ENCODE assay signal across 15 cellular contexts in genomic region chr17:39177256-39177655, GRCh38. TPM values are rescaled to one million over a fixed set of nuclear protein-coding genes. Genes with fewer than 3 reads are reported as not detected.
DNase-seq lines count a peak whose midpoint lies in the region; ATAC-seq, FAIRE-seq and TF ChIP-seq lines count a peak whose summit lies in the region.
"Had no signal": no experiment of that assay in that cellular context is flagged by ENCODE, and none has a peak within 500 bp of the region (broad histone marks: within the 10 kb centered on the region; RNA-seq: fewer than 3 reads in every experiment).

No MANE protein-coding gene starts in this region.

- no peaks in the 10 kb centered on the region; the same call in 1 of the 2 replicates for H4K20me1 ChIP-seq in HepG2 (ENCODE audit: insufficient read depth, low read length)

- no TSS peak for BruUV-seq in HepG2 (replicated peaks; lab: Mats Ljungman, UMichigan)

- H3K27me3 Mint-ChIP-seq in activated CD4-positive, alpha-beta T cell treated with anti-CD3 and anti-CD28 coated beads, Interleukin-2, amount 10 ng/mL, durations not matched to agents 7 days and 5 days: no peaks in the 10 kb centered on the region
- no peaks in the 10 kb centered on the region for H3K27me3 Mint-ChIP-seq in activated T-helper 17 cell treated with anti-CD3 and anti-CD28 coated beads, Interleukin-2, amount 50 U/mL, for 72 hours
- H3K27me3 Mint-ChIP-seq in nephron progenitor cell (ENCODE audit: low read depth, poor library complexity): peaks cover 1% of the 10 kb centered on the region

- no peaks in the 10 kb centered on the region for H3K36me3 ChIP-seq in HepG2 (replicated peaks in 1 of 2; ENCODE audit: control insufficient read depth in 1 of 2, insufficient read depth in 2 of 2, low read length in 2 of 2)
- H3K36me3 ChIP-seq: breast epithelium had no signal

- H3K27me3 ChIP-seq in HepG2 (ENCODE audit: control insufficient read depth in 1 of 2, insufficient read depth in 2 of 2, low read length in 2 of 2): no peaks in the 10 kb centered on the region
- H3K27me3 ChIP-seq: breast epithelium had no signal

- TF ChIP-seq POLR2A in HepG2 (IDR thresholded peaks at IDR 0.05; ENCODE audit: insufficient read depth in 1 of 2, low read depth in 2 of 2, low read length in 2 of 2): no peak

- no peak overlapping the region for H3K4me3 ChIP-seq in HepG2 (replicated peaks in 1 of 3; ENCODE audit: insufficient read depth in 1 of 3, low read depth in 2 of 3, low read length in 3 of 3)
- H3K4me3 ChIP-seq: breast epithelium had no signal

- 94% methylated on average over 12 of the region's 12 CpGs for WGBS in HepG2 (ENCODE audit: low lambda C conversion rate)

- H3K9me3 ChIP-seq in HepG2 (ENCODE audit: low read length): no peaks in the 10 kb centered on the region
- H3K9me3 ChIP-seq: breast epithelium had no signal

- no peaks in the 10 kb centered on the region for H3K79me2 ChIP-seq in HepG2 (ENCODE audit: insufficient read depth, low read length)

- no peaks in the 10 kb centered on the region for H3K9me3 Mint-ChIP-seq in activated CD4-positive, alpha-beta T cell treated with anti-CD3 and anti-CD28 coated beads, Interleukin-2, amount 10 ng/mL, durations not matched to agents 7 days and 5 days
- H3K9me3 Mint-ChIP-seq in activated T-helper 17 cell treated with anti-CD3 and anti-CD28 coated beads, Interleukin-2, amount 50 U/mL, for 72 hours: no peaks in the 10 kb centered on the region
- no peaks in the 10 kb centered on the region for H3K9me3 Mint-ChIP-seq in nephron progenitor cell

- no peak for TF ChIP-seq CTCF in nephron progenitor cell (IDR thresholded peaks at IDR 0.05)
- TF ChIP-seq CTCF in HepG2 (CRISPR knock-in tag; IDR thresholded peaks at IDR 0.05): no peak
- no peak for TF ChIP-seq CTCF in D721Med (IDR thresholded peaks at IDR 0.05; ENCODE audit: insufficient read depth, missing control alignments)

- FAIRE-seq in HepG2 (lab: Jason Lieb, UNC) (no peak), D721Med (lab: Jason Lieb, UNC) (no peak)
- FAIRE-seq: TTC549 had no signal

- intact Hi-C loops in HepG2 (cut with micrococcal nuclease; ENCODE audit: unreplicated experiment): no loop called here

- no peaks in the 10 kb centered on the region for H3K4me1 ChIP-seq in HepG2 (ENCODE audit: insufficient read depth, low read length)
- H3K4me1 ChIP-seq: breast epithelium had no signal

- ATAC-seq in activated T-helper 17 cell treated with anti-CD3 and anti-CD28 coated beads, Interleukin-2, amount 50 U/mL, for 72 hours (replicated peaks): peak; percentile 23
- ATAC-seq in HepG2: no peak

- peak; percentile 39 for DNase-seq in activated CD4-positive, alpha-beta T cell treated with anti-CD3 and anti-CD28 coated beads for 48 hours
- DNase-seq in activated CD4-positive, alpha-beta T cell treated with anti-CD3 and anti-CD28 coated beads, Interleukin-2, amount 10 ng/mL, durations not matched to agents 7 days and 5 days: no peak
- peak; percentile 25 for DNase-seq in nephron progenitor cell
- DNase-seq in HepG2 (ENCODE audit: low spot score): no peak
- DNase-seq in central memory CD4-positive, alpha-beta T cell: no peak
- no peak for DNase-seq in D721Med (ENCODE audit: insufficient read length, low spot score)
- DNase-seq: activated naive CD4-positive, alpha-beta T cell treated with anti-CD3 and anti-CD28 coated beads, Interleukin-2, amount 50 U/mL, for 16 hours; kidney glomerular epithelial cell; NCI-H1436 treated with DMSO at 0.1 percent for 48 hours; SIG-M5 had no signal

- in situ Hi-C loops in HepG2 (cut with HindIII; ENCODE audit: extremely low pct_ligation_motif_present, low pct_unique_long_range_greater_than_20kb): no loop called here

- TF ChIP-seq EP300 in Ishikawa (IDR thresholded peaks at IDR 0.05; ENCODE audit: borderline replicate concordance) (no peak), HepG2 (IDR thresholded peaks at IDR 0.05; ENCODE audit: low read depth in 2 of 2, low read length in 2 of 2) (no peak), HepG2 (CRISPR knock-in tag; IDR thresholded peaks at IDR 0.05; ENCODE audit: borderline replicate concordance) (no peak)

- H2AFZ ChIP-seq in HepG2 (ENCODE audit: low read length): no peak overlapping the region

- CTCF ChIA-PET in activated CD4-positive, alpha-beta T cell treated with anti-CD3 and anti-CD28 coated beads, Interleukin-2, amount 10 ng/mL, durations not matched to agents 7 days and 5 days (lab: Charles Lee): interaction anchor here (6.7 kb wide), 1 partner anchor 12 kb away, joined by 70 read pairs; the partner anchor contains the start of gene ARL5C
- CTCF ChIA-PET in HepG2 (lab: Yijun Ruan, JAX; ENCODE audit: low intra/inter-chr PET ratio, low total read pairs): no interaction called here

- no peak overlapping the region for H3K4me3 Mint-ChIP-seq in activated CD4-positive, alpha-beta T cell treated with anti-CD3 and anti-CD28 coated beads, Interleukin-2, amount 10 ng/mL, durations not matched to agents 7 days and 5 days
- H3K4me3 Mint-ChIP-seq in activated T-helper 17 cell treated with anti-CD3 and anti-CD28 coated beads, Interleukin-2, amount 50 U/mL, for 72 hours: no peak overlapping the region
- no peak overlapping the region for H3K4me3 Mint-ChIP-seq in nephron progenitor cell

- peaks cover 15% of the 10 kb centered on the region for H3K36me3 Mint-ChIP-seq in activated CD4-positive, alpha-beta T cell treated with anti-CD3 and anti-CD28 coated beads, Interleukin-2, amount 10 ng/mL, durations not matched to agents 7 days and 5 days (ENCODE audit: low read depth)
- peaks cover 47% of the 10 kb centered on the region for H3K36me3 Mint-ChIP-seq in activated T-helper 17 cell treated with anti-CD3 and anti-CD28 coated beads, Interleukin-2, amount 50 U/mL, for 72 hours (ENCODE audit: low read depth)
- H3K36me3 Mint-ChIP-seq in nephron progenitor cell (ENCODE audit: low read depth): peaks cover 25% of the 10 kb centered on the region

- no peak overlapping the region for H3K27ac Mint-ChIP-seq in activated CD4-positive, alpha-beta T cell treated with anti-CD3 and anti-CD28 coated beads, Interleukin-2, amount 10 ng/mL, durations not matched to agents 7 days and 5 days
- no peak overlapping the region for H3K27ac Mint-ChIP-seq in activated T-helper 17 cell treated with anti-CD3 and anti-CD28 coated beads, Interleukin-2, amount 50 U/mL, for 72 hours
- no peak overlapping the region for H3K27ac Mint-ChIP-seq in nephron progenitor cell

- no peak overlapping the region for H3K4me2 ChIP-seq in HepG2 (ENCODE audit: low read depth, low read length)

- TF ChIP-seq RAD21 in Ishikawa (IDR thresholded peaks at IDR 0.05; ENCODE audit: low read depth) (no peak), HepG2 (CRISPR knock-in tag; IDR thresholded peaks at IDR 0.05) (no peak)

- H3K27ac ChIP-seq in HepG2 (ENCODE audit: extremely low read length, insufficient read depth, low read length): no peak overlapping the region
- H3K27ac ChIP-seq: breast epithelium had no signal

- POLR2A ChIA-PET in activated CD4-positive, alpha-beta T cell treated with anti-CD3 and anti-CD28 coated beads, Interleukin-2, amount 10 ng/mL, durations not matched to agents 7 days and 5 days (lab: Charles Lee): no interaction called here
- POLR2A ChIA-PET in HepG2 (lab: Yijun Ruan, JAX): no interaction called here

- no peak overlapping the region for H3K9ac ChIP-seq in HepG2 (ENCODE audit: insufficient read depth, low read depth, low read length)

- peaks cover 19% of the 10 kb centered on the region for H3K4me1 Mint-ChIP-seq in activated CD4-positive, alpha-beta T cell treated with anti-CD3 and anti-CD28 coated beads, Interleukin-2, amount 10 ng/mL, durations not matched to agents 7 days and 5 days
- peaks cover 8% of the 10 kb centered on the region for H3K4me1 Mint-ChIP-seq in activated T-helper 17 cell treated with anti-CD3 and anti-CD28 coated beads, Interleukin-2, amount 50 U/mL, for 72 hours
- H3K4me1 Mint-ChIP-seq in nephron progenitor cell: peaks cover 16% of the 10 kb centered on the region

RNA-seq across cellular contexts. Expression of gene ARL5C, which starts 11.3 kb away (rescaled TPM):
- under 1 TPM in 1 of 2 experiments, not detected in 1; 0.15 TPM for total RNA-seq in activated CD4-positive, alpha-beta T cell treated with anti-CD3 and anti-CD28 coated beads, Interleukin-2, amount 10 ng/mL, durations not matched to agents 7 days and 5 days
- total RNA-seq in activated T-helper 17 cell treated with anti-CD3 and anti-CD28 coated beads, Interleukin-2, amount 50 U/mL, for 72 hours: not detected
- total RNA-seq in HepG2 (2016; rRNA removed; fragmentation: Illumina TruSeq; extraction: Trizol): not detected in 2 replicates
- not detected in 2 replicates for total RNA-seq in HepG2 (2016; cell fraction: cytosol; rRNA removed; fragmentation: Illumina TruSeq; extraction: Trizol; ENCODE audit: low read depth)
- total RNA-seq in HepG2 (2016; cell fraction: insoluble cytoplasmic fraction; rRNA removed; fragmentation: Illumina TruSeq; extraction: Trizol): not detected in 2 replicates
- not detected in 2 replicates for total RNA-seq in HepG2 (2016; cell fraction: membrane; rRNA removed; fragmentation: Illumina TruSeq; extraction: Trizol)
- total RNA-seq in HepG2 (2016; cell fraction: nucleus; rRNA removed; fragmentation: Illumina TruSeq; extraction: Trizol): not detected in 2 replicates
- polyA plus RNA-seq in HepG2 (2011; rRNA removed): not detected in 2 replicates
- polyA plus RNA-seq in HepG2 (2011; cell fraction: cytosol; rRNA removed): not detected in 2 replicates
- polyA plus RNA-seq in HepG2 (2011; cell fraction: nucleus; rRNA removed): not detected in 2 replicates
- not detected in 2 replicates for polyA plus RNA-seq in HepG2 (2012)
- not detected in 2 replicates for polyA plus RNA-seq in HepG2 (2016; cell fraction: cytosol; fragmentation: Illumina TruSeq; extraction: Trizol; ENCODE audit: low read depth)
- polyA plus RNA-seq in HepG2 (2016; cell fraction: insoluble cytoplasmic fraction; fragmentation: Illumina TruSeq; extraction: Trizol; ENCODE audit: low read depth): not detected in 2 replicates
- not detected in 2 replicates for polyA plus RNA-seq in HepG2 (2016; cell fraction: membrane; fragmentation: Illumina TruSeq; extraction: Trizol; ENCODE audit: low read depth)
- not detected in 2 replicates for polyA plus RNA-seq in HepG2 (2016; cell fraction: nucleus; fragmentation: Illumina TruSeq; extraction: Trizol; ENCODE audit: insufficient read depth, low read depth)
- 0.09 TPM in 1 of 2 replicates, not detected in the other for polyA minus RNA-seq in HepG2 (2011; rRNA and poly(A)+ RNA removed; ENCODE audit: low replicate concordance)
- polyA minus RNA-seq in HepG2 (2011; cell fraction: cytosol; rRNA and poly(A)+ RNA removed): not detected in 2 replicates
- polyA minus RNA-seq in HepG2 (2011; cell fraction: nucleus; rRNA and poly(A)+ RNA removed): not detected in 2 replicates
- total RNA-seq: breast epithelium, posterior vena cava had no signal

RNA-seq across cellular contexts. Expression of gene CACNB1, which starts 20.2 kb away (rescaled TPM):
- total RNA-seq in activated CD4-positive, alpha-beta T cell treated with anti-CD3 and anti-CD28 coated beads, Interleukin-2, amount 10 ng/mL, durations not matched to agents 7 days and 5 days: 10 to 100 TPM; 14.8 to 18.3 TPM
- total RNA-seq in activated T-helper 17 cell treated with anti-CD3 and anti-CD28 coated beads, Interleukin-2, amount 50 U/mL, for 72 hours: 10 to 100 TPM; 22.6 to 24.2 TPM
- total RNA-seq in HepG2 (2016; rRNA removed; fragmentation: Illumina TruSeq; extraction: Trizol): 0.60 and 0.75 TPM in 2 replicates
- total RNA-seq in HepG2 (2016; cell fraction: cytosol; rRNA removed; fragmentation: Illumina TruSeq; extraction: Trizol; ENCODE audit: low read depth): 0.26 and 0.71 TPM in 2 replicates
- total RNA-seq in HepG2 (2016; cell fraction: insoluble cytoplasmic fraction; rRNA removed; fragmentation: Illumina TruSeq; extraction: Trizol): 0.19 and 0.84 TPM in 2 replicates
- 0.34 and 0.48 TPM in 2 replicates for total RNA-seq in HepG2 (2016; cell fraction: membrane; rRNA removed; fragmentation: Illumina TruSeq; extraction: Trizol)
- 1.8 TPM in 2 replicates for total RNA-seq in HepG2 (2016; cell fraction: nucleus; rRNA removed; fragmentation: Illumina TruSeq; extraction: Trizol)
- polyA plus RNA-seq in HepG2 (2011; rRNA removed): 1.5 and 2.9 TPM in 2 replicates
- polyA plus RNA-seq in HepG2 (2011; cell fraction: cytosol; rRNA removed): 0.50 and 0.51 TPM in 2 replicates
- 8.4 and 12.2 TPM in 2 replicates for polyA plus RNA-seq in HepG2 (2011; cell fraction: nucleus; rRNA removed)
- polyA plus RNA-seq in HepG2 (2012): 1.3 and 1.5 TPM in 2 replicates
- polyA plus RNA-seq in HepG2 (2016; cell fraction: cytosol; fragmentation: Illumina TruSeq; extraction: Trizol; ENCODE audit: low read depth): 0.28 and 0.34 TPM in 2 replicates
- polyA plus RNA-seq in HepG2 (2016; cell fraction: insoluble cytoplasmic fraction; fragmentation: Illumina TruSeq; extraction: Trizol; ENCODE audit: low read depth): 0.47 and 0.96 TPM in 2 replicates
- polyA plus RNA-seq in HepG2 (2016; cell fraction: membrane; fragmentation: Illumina TruSeq; extraction: Trizol; ENCODE audit: low read depth): 0.38 and 0.40 TPM in 2 replicates
- 4.7 and 7.2 TPM in 2 replicates for polyA plus RNA-seq in HepG2 (2016; cell fraction: nucleus; fragmentation: Illumina TruSeq; extraction: Trizol; ENCODE audit: insufficient read depth, low read depth)
- 4.4 and 8.5 TPM in 2 replicates for polyA minus RNA-seq in HepG2 (2011; rRNA and poly(A)+ RNA removed; ENCODE audit: low replicate concordance)
- polyA minus RNA-seq in HepG2 (2011; cell fraction: cytosol; rRNA and poly(A)+ RNA removed): 0.40 and 1.3 TPM in 2 replicates
- polyA minus RNA-seq in HepG2 (2011; cell fraction: nucleus; rRNA and poly(A)+ RNA removed): 3.0 and 5.8 TPM in 2 replicates

RNA-seq across cellular contexts. Expression of gene RPL19, which starts 22.8 kb away (rescaled TPM):
- 1,000 to 10,000 TPM; 1,832 to 1,924 TPM for total RNA-seq in activated CD4-positive, alpha-beta T cell treated with anti-CD3 and anti-CD28 coated beads, Interleukin-2, amount 10 ng/mL, durations not matched to agents 7 days and 5 days
- 1,000 to 10,000 TPM; 2,432 to 2,485 TPM for total RNA-seq in activated T-helper 17 cell treated with anti-CD3 and anti-CD28 coated beads, Interleukin-2, amount 50 U/mL, for 72 hours
- total RNA-seq in HepG2 (2016; rRNA removed; fragmentation: Illumina TruSeq; extraction: Trizol): 2,768 and 3,257 TPM in 2 replicates
- total RNA-seq in HepG2 (2016; cell fraction: cytosol; rRNA removed; fragmentation: Illumina TruSeq; extraction: Trizol; ENCODE audit: low read depth): 3,353 and 3,708 TPM in 2 replicates
- 2,694 and 3,334 TPM in 2 replicates for total RNA-seq in HepG2 (2016; cell fraction: insoluble cytoplasmic fraction; rRNA removed; fragmentation: Illumina TruSeq; extraction: Trizol)
- 5,175 and 5,294 TPM in 2 replicates for total RNA-seq in HepG2 (2016; cell fraction: membrane; rRNA removed; fragmentation: Illumina TruSeq; extraction: Trizol)
- 990 and 1,076 TPM in 2 replicates for total RNA-seq in HepG2 (2016; cell fraction: nucleus; rRNA removed; fragmentation: Illumina TruSeq; extraction: Trizol)
- 2,522 and 2,554 TPM in 2 replicates for polyA plus RNA-seq in HepG2 (2011; rRNA removed)
- polyA plus RNA-seq in HepG2 (2011; cell fraction: cytosol; rRNA removed): 3,383 and 3,728 TPM in 2 replicates
- polyA plus RNA-seq in HepG2 (2011; cell fraction: nucleus; rRNA removed): 768 and 1,029 TPM in 2 replicates
- 2,340 and 2,506 TPM in 2 replicates for polyA plus RNA-seq in HepG2 (2012)
- 5,160 and 5,701 TPM in 2 replicates for polyA plus RNA-seq in HepG2 (2016; cell fraction: cytosol; fragmentation: Illumina TruSeq; extraction: Trizol; ENCODE audit: low read depth)
- polyA plus RNA-seq in HepG2 (2016; cell fraction: insoluble cytoplasmic fraction; fragmentation: Illumina TruSeq; extraction: Trizol; ENCODE audit: low read depth): 4,287 and 4,430 TPM in 2 replicates
- polyA plus RNA-seq in HepG2 (2016; cell fraction: membrane; fragmentation: Illumina TruSeq; extraction: Trizol; ENCODE audit: low read depth): 6,675 and 6,831 TPM in 2 replicates
- 2,116 and 2,174 TPM in 2 replicates for polyA plus RNA-seq in HepG2 (2016; cell fraction: nucleus; fragmentation: Illumina TruSeq; extraction: Trizol; ENCODE audit: insufficient read depth, low read depth)
- polyA minus RNA-seq in HepG2 (2011; rRNA and poly(A)+ RNA removed; ENCODE audit: low replicate concordance): 413 and 602 TPM in 2 replicates
- 764 and 846 TPM in 2 replicates for polyA minus RNA-seq in HepG2 (2011; cell fraction: cytosol; rRNA and poly(A)+ RNA removed)
- 184 and 212 TPM in 2 replicates for polyA minus RNA-seq in HepG2 (2011; cell fraction: nucleus; rRNA and poly(A)+ RNA removed)

RNA-seq across cellular contexts. Expression of gene PLXDC1, which starts 25.8 kb away (rescaled TPM):
- 1 to 10 TPM; 6.0 to 6.3 TPM for total RNA-seq in activated CD4-positive, alpha-beta T cell treated with anti-CD3 and anti-CD28 coated beads, Interleukin-2, amount 10 ng/mL, durations not matched to agents 7 days and 5 days
- total RNA-seq in activated T-helper 17 cell treated with anti-CD3 and anti-CD28 coated beads, Interleukin-2, amount 50 U/mL, for 72 hours: 1 to 10 TPM in 1 of 2 donors, under 1 TPM in 1; 0.41 to 2.1 TPM
- not detected in 2 replicates for total RNA-seq in HepG2 (2016; rRNA removed; fragmentation: Illumina TruSeq; extraction: Trizol)
- total RNA-seq in HepG2 (2016; cell fraction: cytosol; rRNA removed; fragmentation: Illumina TruSeq; extraction: Trizol; ENCODE audit: low read depth): not detected in 2 replicates
- not detected in 2 replicates for total RNA-seq in HepG2 (2016; cell fraction: insoluble cytoplasmic fraction; rRNA removed; fragmentation: Illumina TruSeq; extraction: Trizol)
- total RNA-seq in HepG2 (2016; cell fraction: membrane; rRNA removed; fragmentation: Illumina TruSeq; extraction: Trizol): not detected in 2 replicates
- not detected in 2 replicates for total RNA-seq in HepG2 (2016; cell fraction: nucleus; rRNA removed; fragmentation: Illumina TruSeq; extraction: Trizol)
- not detected in 2 replicates for polyA plus RNA-seq in HepG2 (2011; rRNA removed)
- not detected in 2 replicates for polyA plus RNA-seq in HepG2 (2011; cell fraction: cytosol; rRNA removed)
- polyA plus RNA-seq in HepG2 (2011; cell fraction: nucleus; rRNA removed): not detected in 2 replicates
- polyA plus RNA-seq in HepG2 (2012): not detected in 2 replicates
- polyA plus RNA-seq in HepG2 (2016; cell fraction: cytosol; fragmentation: Illumina TruSeq; extraction: Trizol; ENCODE audit: low read depth): not detected in 2 replicates
- polyA plus RNA-seq in HepG2 (2016; cell fraction: insoluble cytoplasmic fraction; fragmentation: Illumina TruSeq; extraction: Trizol; ENCODE audit: low read depth): not detected in 2 replicates
- not detected in 2 replicates for polyA plus RNA-seq in HepG2 (2016; cell fraction: membrane; fragmentation: Illumina TruSeq; extraction: Trizol; ENCODE audit: low read depth)
- polyA plus RNA-seq in HepG2 (2016; cell fraction: nucleus; fragmentation: Illumina TruSeq; extraction: Trizol; ENCODE audit: insufficient read depth, low read depth): not detected in 2 replicates
- 0.44 TPM in 1 of 2 replicates, not detected in the other for polyA minus RNA-seq in HepG2 (2011; rRNA and poly(A)+ RNA removed; ENCODE audit: low replicate concordance)
- not detected in 2 replicates for polyA minus RNA-seq in HepG2 (2011; cell fraction: cytosol; rRNA and poly(A)+ RNA removed)
- not detected in 2 replicates for polyA minus RNA-seq in HepG2 (2011; cell fraction: nucleus; rRNA and poly(A)+ RNA removed)

RNA-seq across cellular contexts. Expression of gene STAC2, which starts 48.5 kb away (rescaled TPM):
- not detected for total RNA-seq in activated CD4-positive, alpha-beta T cell treated with anti-CD3 and anti-CD28 coated beads, Interleukin-2, amount 10 ng/mL, durations not matched to agents 7 days and 5 days
- not detected for total RNA-seq in activated T-helper 17 cell treated with anti-CD3 and anti-CD28 coated beads, Interleukin-2, amount 50 U/mL, for 72 hours
- not detected in 2 replicates for total RNA-seq in HepG2 (2016; rRNA removed; fragmentation: Illumina TruSeq; extraction: Trizol)
- total RNA-seq in HepG2 (2016; cell fraction: cytosol; rRNA removed; fragmentation: Illumina TruSeq; extraction: Trizol; ENCODE audit: low read depth): not detected in 2 replicates
- not detected in 2 replicates for total RNA-seq in HepG2 (2016; cell fraction: insoluble cytoplasmic fraction; rRNA removed; fragmentation: Illumina TruSeq; extraction: Trizol)
- not detected in 2 replicates for total RNA-seq in HepG2 (2016; cell fraction: membrane; rRNA removed; fragmentation: Illumina TruSeq; extraction: Trizol)
- not detected in 2 replicates for total RNA-seq in HepG2 (2016; cell fraction: nucleus; rRNA removed; fragmentation: Illumina TruSeq; extraction: Trizol)
- polyA plus RNA-seq in HepG2 (2011; rRNA removed): not detected in 2 replicates
- polyA plus RNA-seq in HepG2 (2011; cell fraction: cytosol; rRNA removed): not detected in 2 replicates
- not detected in 2 replicates for polyA plus RNA-seq in HepG2 (2011; cell fraction: nucleus; rRNA removed)
- not detected in 2 replicates for polyA plus RNA-seq in HepG2 (2012)
- polyA plus RNA-seq in HepG2 (2016; cell fraction: cytosol; fragmentation: Illumina TruSeq; extraction: Trizol; ENCODE audit: low read depth): 0.02 TPM in 1 of 2 replicates, not detected in the other
- not detected in 2 replicates for polyA plus RNA-seq in HepG2 (2016; cell fraction: insoluble cytoplasmic fraction; fragmentation: Illumina TruSeq; extraction: Trizol; ENCODE audit: low read depth)
- polyA plus RNA-seq in HepG2 (2016; cell fraction: membrane; fragmentation: Illumina TruSeq; extraction: Trizol; ENCODE audit: low read depth): not detected in 2 replicates
- not detected in 2 replicates for polyA plus RNA-seq in HepG2 (2016; cell fraction: nucleus; fragmentation: Illumina TruSeq; extraction: Trizol; ENCODE audit: insufficient read depth, low read depth)
- 0.37 TPM in 1 of 2 replicates, not detected in the other for polyA minus RNA-seq in HepG2 (2011; rRNA and poly(A)+ RNA removed; ENCODE audit: low replicate concordance)
- not detected in 2 replicates for polyA minus RNA-seq in HepG2 (2011; cell fraction: cytosol; rRNA and poly(A)+ RNA removed)
- polyA minus RNA-seq in HepG2 (2011; cell fraction: nucleus; rRNA and poly(A)+ RNA removed): not detected in 2 replicates

Comparison
In these comparisons a context has a peak if more than half of its experiments do, and no peak if none do; other contexts are left out.
1. DNase-seq: peak in activated CD4-positive, alpha-beta T cell treated with anti-CD3 and anti-CD28 coated beads for 48 hours (single experiment) and nephron progenitor cell (single experiment); none in activated CD4-positive, alpha-beta T cell treated with anti-CD3 and anti-CD28 coated beads, Interleukin-2, amount 10 ng/mL, durations not matched to agents 7 days and 5 days (single experiment), HepG2 (single experiment), central memory CD4-positive, alpha-beta T cell (single experiment) and D721Med (single experiment).